2 cellular contexts compared by ENCODE assay signal in the genomic region with DNA sequence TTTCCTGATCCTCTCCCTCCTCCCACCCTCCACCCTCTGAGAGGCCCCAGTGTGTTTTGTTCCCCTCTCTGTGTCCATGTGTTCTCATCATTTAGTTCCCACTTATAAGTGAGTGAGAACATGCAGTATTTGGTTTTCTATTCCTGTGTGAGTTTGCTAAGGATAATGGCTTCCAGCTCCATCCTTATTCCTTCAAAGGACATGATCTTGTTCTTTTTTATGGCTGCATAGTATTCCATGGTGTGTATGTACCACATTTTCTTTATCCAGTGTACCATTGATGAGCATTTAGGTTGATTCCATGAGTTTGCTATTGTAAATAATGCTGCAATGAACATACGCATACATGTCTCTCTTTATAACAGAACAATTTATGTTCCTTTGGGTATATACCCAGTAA. TPM values are rescaled to one million over a fixed set of nuclear protein-coding genes. Genes with fewer than 3 reads are reported as not detected.
"Had no signal": no experiment of that assay in that cellular context is flagged by ENCODE, and none has a peak within 500 bp of the region (broad histone marks: within the 10 kb centered on the region; RNA-seq: fewer than 3 reads in every experiment).

No MANE protein-coding gene starts in this region.

RNA-seq across cellular contexts. Expression of a gene that starts 25.7 kb away (rescaled TPM):
- total RNA-seq: PC-3, PC-9 had no signal
